ENCODE assay signal across 8 cellular contexts in genomic region chr3:68614087-68614486, GRCh38.
"Had no signal": no experiment of that assay in that cellular context is flagged by ENCODE, and none has a peak within 500 bp of the region (broad histone marks: within the 10 kb centered on the region; RNA-seq: fewer than 3 reads in every experiment).

No MANE protein-coding gene starts in this region.

- H3K4me3 ChIP-seq: GM12878 had no signal

- FAIRE-seq: G401.6, GM12878, GM12891, GM12892, GM18507, GM19239 had no signal

- DNase-seq: GDM1, GF-D8 had no signal

- ATAC-seq: GM12878 had no signal
